11 cellular contexts compared by ENCODE assay signal in genomic region chr1:81760487-81761097, GRCh38. TPM values are rescaled to one million over a fixed set of nuclear protein-coding genes. Genes with fewer than 3 reads are reported as not detected.
DNase-seq lines count a peak whose midpoint lies in the region; ATAC-seq, FAIRE-seq and TF ChIP-seq lines count a peak whose summit lies in the region.
"Had no signal": no experiment of that assay in that cellular context is flagged by ENCODE, and none has a peak within 500 bp of the region (broad histone marks: within the 10 kb centered on the region; RNA-seq: fewer than 3 reads in every experiment).

No MANE protein-coding gene starts in this region.

- no peak overlapping the region for H3K4me3 ChIP-seq in A549
- H3K4me3 ChIP-seq in GM23248: no peak overlapping the region
- H3K4me3 ChIP-seq in hepatocyte: no peak overlapping the region

- no peaks in the 10 kb centered on the region for H3K79me2 ChIP-seq in GM23248 (ENCODE audit: insufficient read depth)
- no peaks in the 10 kb centered on the region for H3K79me2 ChIP-seq in hepatocyte

- DNase-seq in A549 (ENCODE audit: low read depth in 1 of 2, low spot score in 1 of 2): peak in 1 of 2 experiments; percentile 5
- peak; percentile 73 for DNase-seq in GM23248
- DNase-seq in hepatocyte (ENCODE audit: low spot score): peak; percentile 42
- no peak for DNase-seq in NCI-H1436 (lab: John Stamatoyannopoulos, UW)
- no peak for DNase-seq in stimulated activated CD8-positive, alpha-beta memory T cell treated with anti-CD3 and anti-CD28 coated beads, Interleukin-4, amount 100 ng/mL, for 48 hours
- DNase-seq: activated naive CD8-positive, alpha-beta T cell treated with anti-CD3 and anti-CD28 coated beads for 36 hours; T-helper 17 cell had no signal

- TF ChIP-seq RAD21 in A549 (conservative IDR thresholded peaks at IDR 0.05 in 1 of 2, IDR thresholded peaks at IDR 0.05 in 1 of 2): peak; percentile 56 to 63; a peak in 4 of 5 replicates

- FAIRE-seq in A549 (lab: Jason Lieb, UNC): no peak

- WGBS in A549 (ENCODE audit: missing lambda C conversion rate): 2% methylated on average over 1 of the region's 1 CpG
- 0 to 1% methylated on average over 1 of the region's 1 CpG for WGBS in GM23248 (ENCODE audit: low coverage in 1 of 2, low lambda C conversion rate in 2 of 2, missing lambda C conversion rate in 2 of 2), 2 experiments
- WGBS in hepatocyte (ENCODE audit: low lambda C conversion rate, missing lambda C conversion rate): 11% methylated on average over 1 of the region's 1 CpG

- TF ChIP-seq CTCF in A549 (IDR thresholded peaks at IDR 0.05): peak; percentile 40; the same call in 2 of the 3 replicates
- peak; percentile 65 for TF ChIP-seq CTCF in VCaP (conservative IDR thresholded peaks at IDR 0.05)
- TF ChIP-seq CTCF in hepatocyte (IDR thresholded peaks at IDR 0.05; ENCODE audit: poor library complexity): peak; percentile 60

- no peak for TF ChIP-seq EP300 in A549 (IDR thresholded peaks at IDR 0.05)

- no peaks in the 10 kb centered on the region for H3K9me3 ChIP-seq in A549
- no peaks in the 10 kb centered on the region for H3K9me3 ChIP-seq in GM23248 (ENCODE audit: low read depth)
- no peaks in the 10 kb centered on the region for H3K9me3 ChIP-seq in hepatocyte (ENCODE audit: low read depth)

- H4K20me1 ChIP-seq in GM23248 (ENCODE audit: insufficient read depth) (no peaks in the 10 kb centered on the region), hepatocyte (ENCODE audit: insufficient read depth, poor library complexity, severe bottlenecking) (no peaks in the 10 kb centered on the region)

- H3K9me2 ChIP-seq in GM23248 (ENCODE audit: insufficient read depth) (no peaks in the 10 kb centered on the region), hepatocyte (replicated peaks; ENCODE audit: insufficient read depth) (no peaks in the 10 kb centered on the region)

- in situ Hi-C loops in GM23248 (cut with MboI): no loop called here

- H3K4me2 ChIP-seq in A549 (no peak overlapping the region), GM23248 (ENCODE audit: unreplicated experiment) (no peak overlapping the region), hepatocyte (no peak overlapping the region)
- H3K4me2 ChIP-seq: KMS-11 had no signal

- H3K27me3 ChIP-seq in GM23248 (replicated peaks; ENCODE audit: insufficient read depth): no peaks in the 10 kb centered on the region
- no peaks in the 10 kb centered on the region for H3K27me3 ChIP-seq in hepatocyte

- H3K27ac ChIP-seq in A549: no peak overlapping the region
- no peak overlapping the region for H3K27ac ChIP-seq in GM23248
- H3K27ac ChIP-seq in VCaP: no peak overlapping the region
- no peak overlapping the region for H3K27ac ChIP-seq in hepatocyte
- H3K27ac ChIP-seq: KMS-11 had no signal

- TF ChIP-seq POLR2A in A549 (IDR thresholded peaks at IDR 0.05; ENCODE audit: low read length): no peak

- CTCF ChIA-PET in A549 (lab: Yijun Ruan, JAX): interaction anchor here (1.0 to 1.2 kb wide), 2 partner anchors 204 to 211 kb away, joined by 5 to 9 read pairs; no protein-coding TSS in a partner anchor

- ATAC-seq in A549 (no peak), HG03139 (IDR thresholded peaks at IDR 0.05; ENCODE audit: unreplicated experiment) (no peak), HG03565 (IDR thresholded peaks at IDR 0.05; ENCODE audit: unreplicated experiment) (no peak)
- ATAC-seq: T-helper 17 cell had no signal

- no peak overlapping the region for H3K9ac ChIP-seq in GM23248
- H3K9ac ChIP-seq: KMS-11 had no signal

- POLR2A ChIA-PET in A549 (lab: Yijun Ruan, JAX): no interaction called here

- H3F3A ChIP-seq in GM23248 (ENCODE audit: insufficient read depth): no peaks in the 10 kb centered on the region

- H3K36me3 ChIP-seq in GM23248 (ENCODE audit: low read depth): no peaks in the 10 kb centered on the region
- no peaks in the 10 kb centered on the region for H3K36me3 ChIP-seq in hepatocyte (replicated peaks; ENCODE audit: insufficient read depth, low read depth)

- peak overlapping the region; percentile 40 for H2AFZ ChIP-seq in GM23248
- H2AFZ ChIP-seq in hepatocyte: no peak overlapping the region

- H3K4me1 ChIP-seq in A549 (no peaks in the 10 kb centered on the region), GM23248 (ENCODE audit: insufficient read depth) (peaks cover 18% of the 10 kb centered on the region), hepatocyte (ENCODE audit: insufficient read depth) (no peaks in the 10 kb centered on the region)

TF ChIP-seq in A549, 52 proteins besides CTCF, POLR2A, EP300 and RAD21:
- TF ChIP-seq, protein P1, sequence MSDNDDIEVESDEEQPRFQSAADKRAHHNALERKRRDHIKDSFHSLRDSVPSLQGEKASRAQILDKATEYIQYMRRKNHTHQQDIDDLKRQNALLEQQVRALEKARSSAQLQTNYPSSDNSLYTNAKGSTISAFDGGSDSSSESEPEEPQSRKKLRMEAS (IDR thresholded peaks at IDR 0.05): no peak
- TF ChIP-seq TFCP2L1 (CRISPR knock-in tag; IDR thresholded peaks at IDR 0.05) (no peak), SMC3 (IDR thresholded peaks at IDR 0.05) (peak; percentile 51)
TF ChIP-seq in A549: peak in this region for 1.

RNA-seq across cellular contexts. Expression of gene ADGRL2, which starts 40.1 kb away (rescaled TPM):
- 24.1 and 38.7 TPM in 2 replicates for polyA plus RNA-seq in A549 (2011; rRNA removed)
- polyA plus RNA-seq in A549 (2012; cell fraction: cytosol; rRNA removed): 7.6 and 9.7 TPM in 2 replicates
- polyA plus RNA-seq in A549 (2012; cell fraction: nucleus; rRNA removed): 7.4 and 10.7 TPM in 2 replicates
- 10.8 to 12.8 TPM (median 11.6 TPM) in 3 replicates for polyA plus RNA-seq in A549 (2017; fragmentation: RNase III; extraction: RNeasy Plus Mini Kit Qiagen cat#74134 plus additional on column Dnase treatment)
- 26.0 and 42.0 TPM in 2 replicates for polyA minus RNA-seq in A549 (2011; rRNA and poly(A)+ RNA removed)
- total RNA-seq in GM23248 (2014; rRNA removed; shearing (Covaris generic)): 41.6 and 43.4 TPM in 2 replicates
- 12.3 and 15.6 TPM in 2 replicates for polyA plus RNA-seq in GM23248 (2016; fragmentation: Nextera tagmentation; extraction: Ambion mirVana)
- 120 and 139 TPM in 2 replicates for total RNA-seq in hepatocyte
- 45.1 and 50.8 TPM in 2 replicates for polyA plus RNA-seq in hepatocyte
- total RNA-seq: activated naive CD8-positive, alpha-beta T cell treated with anti-CD3 and anti-CD28 coated beads for 36 hours; T-helper 17 cell had no signal

Comparison
In these comparisons a context has a peak if more than half of its experiments do, and no peak if none do; other contexts are left out.
1. DNase-seq: peak in GM23248 (single experiment) and hepatocyte (single experiment); none in NCI-H1436 (single experiment) and stimulated activated CD8-positive, alpha-beta memory T cell treated with anti-CD3 and anti-CD28 coated beads, Interleukin-4, amount 100 ng/mL, for 48 hours (single experiment).
2. Peak in every context shown above with its lines, with median percentiles within 50 percentile points of each other: CTCF ChIP-seq.